1 cellular context compared by ENCODE assay signal in genomic region chr17:42761638-42762037, GRCh38.
TF ChIP-seq lines count a peak whose summit lies in the region.

No MANE protein-coding gene starts in this region.

TF ChIP-seq in H1, 55 proteins besides CTCF, POLR2A, EP300 and RAD21:
- TF ChIP-seq TAF1 (IDR thresholded peaks at IDR 0.05; ENCODE audit: low read depth, low read length) = no peak
- TF ChIP-seq E2F6 (IDR thresholded peaks at IDR 0.05) = no peak
- no peak for TF ChIP-seq JUN (IDR thresholded peaks at IDR 0.05; ENCODE audit: low read depth, low read length)
- no peak for TF ChIP-seq HDAC6 (IDR thresholded peaks at IDR 0.05; ENCODE audit: low read depth, low read length)
